14 cellular contexts compared by ENCODE assay signal in genomic region chr7:42661312-42661711, GRCh38.
DNase-seq lines count a peak whose midpoint lies in the region; ATAC-seq and TF ChIP-seq lines count a peak whose summit lies in the region.
"Had no signal": no experiment of that assay in that cellular context is flagged by ENCODE, and none has a peak within 500 bp of the region (broad histone marks: within the 10 kb centered on the region; RNA-seq: fewer than 3 reads in every experiment).

No MANE protein-coding gene starts in this region.

- H2BK5ac ChIP-seq in mesenchymal stem cell (ENCODE audit: low read depth, low read length, poor library complexity, severe bottlenecking) = no peak overlapping the region

- no peak overlapping the region for H4K8ac ChIP-seq in mesenchymal stem cell (ENCODE audit: low read length)

- WGBS in mesenchymal stem cell = 90% methylated on average over 2 of the region's 2 CpGs

- H3K9me3 ChIP-seq in mesenchymal stem cell (ENCODE audit: control insufficient read depth, low read length) = peaks cover 10% of the 10 kb centered on the region

- no peak overlapping the region for H2BK15ac ChIP-seq in mesenchymal stem cell (ENCODE audit: low read depth, poor library complexity, severe bottlenecking)

- H2AK5ac ChIP-seq in mesenchymal stem cell (ENCODE audit: low read length, severe bottlenecking) = no peak overlapping the region

- no peak overlapping the region for H3K14ac ChIP-seq in mesenchymal stem cell (ENCODE audit: low read length in 2 of 2)

- H3K79me1 ChIP-seq in mesenchymal stem cell (replicated peaks; ENCODE audit: low read length, poor library complexity, severe bottlenecking) = no peaks in the 10 kb centered on the region

- ATAC-seq in HG02798 (IDR thresholded peaks at IDR 0.05; ENCODE audit: poor library complexity, unreplicated experiment) = no peak
- no peak for ATAC-seq in HG02973 (IDR thresholded peaks at IDR 0.05; ENCODE audit: unreplicated experiment)

- H2BK12ac ChIP-seq in mesenchymal stem cell (ENCODE audit: low read length in 2 of 2) = no peak overlapping the region

- H3K27me3 ChIP-seq in mesenchymal stem cell (ENCODE audit: control insufficient read depth in 1 of 2, insufficient read depth in 1 of 2, low read length in 2 of 2) = no peaks in the 10 kb centered on the region

- no peak overlapping the region for H3K18ac ChIP-seq in mesenchymal stem cell (ENCODE audit: low read depth in 1 of 2, low read length in 2 of 2)

- no peaks in the 10 kb centered on the region for H3K36me3 ChIP-seq in mesenchymal stem cell (ENCODE audit: control insufficient read depth in 1 of 2, insufficient read depth in 2 of 2, low read depth in 1 of 2, low read length in 2 of 2)

- H2BK120ac ChIP-seq in mesenchymal stem cell (ENCODE audit: low read depth, low read length) = no peak overlapping the region

- DNase-seq in DMS53 treated with DMSO at 0.1 percent for 48 hours (lab: John Stamatoyannopoulos, UW; ENCODE audit: unreplicated experiment) (peak; percentile 88), NCI-H226 (peak; percentile 88), cardiac fibroblast (ENCODE audit: low read depth in 2 of 2) (peak; percentile 73 to 90), mesenchymal stem cell (peak; percentile 40), activated T-cell treated with anti-CD3 and anti-CD28 coated beads for 4 hours (no peak), RPMI8226 (no peak)
- DNase-seq: activated CD8-positive, alpha-beta memory T cell treated with anti-CD3 and anti-CD28 coated beads, Interleukin-2, amount 50 U/mL, for 4 hours; activated naive CD8-positive, alpha-beta T cell treated with anti-CD3 and anti-CD28 coated beads for 36 hours; MV-4-11; NCI-H524 treated with DMSO at 0.1 percent for 48 hours; stimulated activated CD4-positive, alpha-beta T cell treated with anti-CD3 and anti-CD28 coated beads, Interleukin-2, amount 100 ng/mL, for 48 hours; stimulated activated naive CD4-positive, alpha-beta T cell treated with Interleukin-2 at 50 U/mL for 16 hours had no signal

- no peak overlapping the region for H3K23ac ChIP-seq in mesenchymal stem cell (ENCODE audit: low read length in 2 of 2)

- H3K4me3 ChIP-seq in cardiac fibroblast (replicated peaks in 1 of 2; ENCODE audit: low read depth in 2 of 2, low read length in 2 of 2) = no peak overlapping the region
- H3K4me3 ChIP-seq in mesenchymal stem cell (ENCODE audit: insufficient read depth in 1 of 2, low read depth in 1 of 2, low read length in 2 of 2) = no peak overlapping the region

- no peak overlapping the region for H3K27ac ChIP-seq in mesenchymal stem cell (ENCODE audit: low read length, poor library complexity, severe bottlenecking)

- TF ChIP-seq CTCF in cardiac fibroblast (IDR thresholded peaks at IDR 0.05; ENCODE audit: low read depth, low read length) = no peak

- H3K4me1 ChIP-seq in mesenchymal stem cell (ENCODE audit: control insufficient read depth, insufficient read depth, low read depth, low read length) = no peaks in the 10 kb centered on the region

- H3K9ac ChIP-seq in mesenchymal stem cell (ENCODE audit: low read length) = no peak overlapping the region

- H2AFZ ChIP-seq in mesenchymal stem cell (ENCODE audit: low read depth, low read length) = no peak overlapping the region

- H3K4me2 ChIP-seq in mesenchymal stem cell (ENCODE audit: low read length, poor library complexity, severe bottlenecking) = no peak overlapping the region

- H4K91ac ChIP-seq in mesenchymal stem cell (ENCODE audit: low read length) = no peak overlapping the region

- H3K4ac ChIP-seq in mesenchymal stem cell (ENCODE audit: low read depth in 1 of 2, low read length in 2 of 2) = no peak overlapping the region

Comparison
In these comparisons a context has a peak if more than half of its experiments do, and no peak if none do; other contexts are left out.
1. DNase-seq: peak in DMS53 treated with DMSO at 0.1 percent for 48 hours (single experiment), NCI-H226 (single experiment), cardiac fibroblast (2 of 2) and mesenchymal stem cell (single experiment); none in activated T-cell treated with anti-CD3 and anti-CD28 coated beads for 4 hours (single experiment) and RPMI8226 (single experiment).